22 cellular contexts compared by ENCODE assay signal in the genomic region with DNA sequence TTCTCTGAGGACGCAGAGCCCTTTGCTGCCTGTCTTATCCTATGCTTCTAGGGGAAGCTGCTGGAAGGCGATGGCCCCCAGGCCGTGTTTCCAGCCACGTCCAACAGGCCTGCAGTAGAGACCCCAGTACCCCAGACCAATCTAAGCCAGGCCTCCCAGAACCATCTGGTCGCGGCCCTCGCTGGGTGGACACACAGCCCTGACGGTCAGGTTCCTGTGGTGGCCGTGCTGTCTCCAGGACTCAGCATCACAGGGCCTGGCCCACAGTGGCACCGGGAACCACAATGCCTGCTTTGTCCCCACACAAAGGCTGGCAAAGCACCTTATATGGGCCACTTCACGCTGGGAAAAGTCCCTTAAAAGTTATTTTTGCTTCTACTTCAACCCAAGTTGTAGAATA. TPM values are rescaled to one million over a fixed set of nuclear protein-coding genes. Genes with fewer than 3 reads are reported as not detected.
DNase-seq lines count a peak whose midpoint lies in the region; ATAC-seq, FAIRE-seq and TF ChIP-seq lines count a peak whose summit lies in the region.
"Had no signal": no experiment of that assay in that cellular context is flagged by ENCODE, and none has a peak within 500 bp of the region (broad histone marks: within the 10 kb centered on the region; RNA-seq: fewer than 3 reads in every experiment).

No MANE protein-coding gene starts in this region.

- TSS peak; percentile 18 for BruUV-seq in GM12878 (replicated peaks; lab: Mats Ljungman, UMichigan)

- no peak for TF ChIP-seq POLR2A in GM12878 (IDR thresholded peaks at IDR 0.05; ENCODE audit: low read depth, low read length)

- H4K20me1 ChIP-seq in H9 (ENCODE audit: control insufficient read depth, insufficient read depth, insufficient read length): peaks cover 2% of the 10 kb centered on the region
- no peaks in the 10 kb centered on the region for H4K20me1 ChIP-seq in GM12878 (ENCODE audit: control insufficient read depth, insufficient read depth)

- H4K5ac ChIP-seq in H9 (ENCODE audit: insufficient read length, low read depth, low read length): no peak overlapping the region

- no peak overlapping the region for H2BK20ac ChIP-seq in H9 (ENCODE audit: low read depth, low read length, poor library complexity, severe bottlenecking)

- H3K27ac Mint-ChIP-seq in CD4-positive, CD25-positive, alpha-beta regulatory T cell: peak overlapping the region in 2 of 3 donors; percentile 89 to 98
- H3K27ac Mint-ChIP-seq in H9: peak overlapping the region; percentile 44 to 94 (median 70); a peak in 3 of 7 replicates
- H3K27ac Mint-ChIP-seq: memory B cell, neural progenitor cell had no signal

- peaks cover 36% of the 10 kb centered on the region for H3K36me3 Mint-ChIP-seq in CD4-positive, CD25-positive, alpha-beta regulatory T cell
- H3K36me3 Mint-ChIP-seq in H9 (ENCODE audit: insufficient read depth in 1 of 3, low read depth in 3 of 3): peaks cover 13 to 35% (median 31%) of the 10 kb centered on the region in 3 experiments

- peaks cover 81% of the 10 kb centered on the region for H3K4me1 ChIP-seq in CD4-positive, CD25-positive, alpha-beta regulatory T cell (ENCODE audit: control insufficient read depth, insufficient read depth, low read length, poor library complexity, severe bottlenecking)
- H3K4me1 ChIP-seq in H9 (ENCODE audit: insufficient read depth, low read length) (0 out of 2 replicates have a peak, but pooled peaks cover 2% of the 10 kb centered on the region), GM12878 (ENCODE audit: control insufficient read depth, insufficient read depth, low read length) (peaks cover 12% of the 10 kb centered on the region), mucosa of descending colon (ENCODE audit: low read depth) (peaks cover 6% of the 10 kb centered on the region)
- H3K4me1 ChIP-seq: neural progenitor cell, right lobe of liver had no signal

- no peak overlapping the region for H2BK5ac ChIP-seq in H9 (ENCODE audit: insufficient read length, low read length)

- H4K8ac ChIP-seq in H9 (replicated peaks; ENCODE audit: insufficient read length, low read depth, low read length): no peak overlapping the region

- TF ChIP-seq EP300 in GM12878 (IDR thresholded peaks at IDR 0.05; ENCODE audit: borderline replicate concordance in 1 of 2, control insufficient read depth in 1 of 2, low read depth in 2 of 2, low read length in 2 of 2): no peak

- no peaks in the 10 kb centered on the region for H3K27me3 ChIP-seq in CD4-positive, CD25-positive, alpha-beta regulatory T cell (ENCODE audit: control insufficient read depth, insufficient read depth, low read length)
- H3K27me3 ChIP-seq in H9 (ENCODE audit: insufficient read depth, low read length) (no peaks in the 10 kb centered on the region), GM12878 (replicated peaks in 1 of 2; ENCODE audit: control insufficient read depth in 2 of 2, insufficient read depth in 2 of 2, low read length in 1 of 2) (no peaks in the 10 kb centered on the region)
- H3K27me3 ChIP-seq: neural progenitor cell, right lobe of liver, thyroid gland had no signal

- H3K23ac ChIP-seq in H9 (ENCODE audit: insufficient read length, low read depth, low read length): no peak overlapping the region

- H3K4me3 ChIP-seq in CD4-positive, CD25-positive, alpha-beta regulatory T cell (ENCODE audit: low read depth, low read length): no peak overlapping the region
- H3K4me3 ChIP-seq in GM12878 (no peak overlapping the region), mucosa of descending colon (no peak overlapping the region)
- H3K4me3 ChIP-seq: GM23338, neural progenitor cell, right lobe of liver, thyroid gland had no signal

- no peak overlapping the region for H2BK120ac ChIP-seq in H9 (ENCODE audit: low read depth, low read length, poor library complexity, severe bottlenecking)

- no peak for DNase-seq in CD4-positive, CD25-positive, alpha-beta regulatory T cell
- DNase-seq in H9 (no peak), GM12878 (ENCODE audit: low read depth, low spot score) (no peak), mucosa of descending colon (peak in 2 of 3 donors; percentile 10 to 40), NCI-H524 treated with DMSO at 0.1 percent for 48 hours (lab: John Stamatoyannopoulos, UW) (no peak), NCI-H1092 treated with DMSO at 0.1 percent for 48 hours (lab: John Stamatoyannopoulos, UW) (no peak)
- DNase-seq: activated CD8-positive, alpha-beta memory T cell treated with anti-CD3 and anti-CD28 coated beads, Interleukin-2, amount 50 U/mL, for 48 hours; amniotic stem cell; foreskin melanocyte; KBM-7; NCI-H774; right lobe of liver; stimulated activated CD4-positive, alpha-beta T cell treated with anti-CD3 and anti-CD28 coated beads, Interleukin-2, amount 100 ng/mL, for 24 hours; thyroid gland had no signal

- no peak overlapping the region for H2BK15ac ChIP-seq in H9 (ENCODE audit: low read depth, low read length)

- peak overlapping the region; percentile 38 for H3K27ac ChIP-seq in CD4-positive, CD25-positive, alpha-beta regulatory T cell (ENCODE audit: insufficient read depth, low read length, poor library complexity, severe bottlenecking)
- H3K27ac ChIP-seq in H9 (ENCODE audit: insufficient read length, low read depth, low read length) (no peak overlapping the region), GM12878 (ENCODE audit: control insufficient read depth, insufficient read depth) (no peak overlapping the region)
- H3K27ac ChIP-seq: neural progenitor cell, right lobe of liver, thyroid gland, VCaP had no signal

- H3K23me2 ChIP-seq in H9 (ENCODE audit: insufficient read length, low read depth, low read length, poor library complexity, severe bottlenecking): no peaks in the 10 kb centered on the region

- CTCF ChIA-PET in GM12878 (lab: Yijun Ruan, JAX): interaction anchor here (1.4 kb wide), 1 partner anchor 42 kb away, joined by 3 read pairs; no protein-coding TSS in a partner anchor

- H3K9me3 Mint-ChIP-seq in CD4-positive, CD25-positive, alpha-beta regulatory T cell: no peaks in the 10 kb centered on the region
- no peaks in the 10 kb centered on the region for H3K9me3 Mint-ChIP-seq in H9
- H3K9me3 Mint-ChIP-seq: GM23338, memory B cell, neural progenitor cell had no signal

- H3K79me1 ChIP-seq in H9 (ENCODE audit: insufficient read depth, low read depth, low read length, poor library complexity, severe bottlenecking): no peaks in the 10 kb centered on the region

- H4K91ac ChIP-seq in H9 (ENCODE audit: insufficient read length, low read depth, low read length): no peak overlapping the region

- peaks cover 55% of the 10 kb centered on the region for H3K36me3 ChIP-seq in CD4-positive, CD25-positive, alpha-beta regulatory T cell (ENCODE audit: control insufficient read depth, insufficient read depth, low read length)
- H3K36me3 ChIP-seq in GM12878 (ENCODE audit: control insufficient read depth in 2 of 2, insufficient read depth in 2 of 2, low read length in 1 of 2) (peaks cover 34 to 36% of the 10 kb centered on the region in 2 experiments), mucosa of descending colon (ENCODE audit: low read depth) (no peaks in the 10 kb centered on the region)
- H3K36me3 ChIP-seq: neural progenitor cell, right lobe of liver had no signal

- no peak overlapping the region for H2BK12ac ChIP-seq in H9 (ENCODE audit: insufficient read length, low read depth, low read length)

- intact Hi-C loops in GM12878 (cut with micrococcal nuclease; ENCODE audit: unreplicated experiment): no loop called here
- intact Hi-C loops in mucosa of descending colon (cut with DNase I, micrococcal nuclease): no loop called here

- H3K4me2 ChIP-seq in H9 (ENCODE audit: insufficient read depth, insufficient read length, low read length) (no peak overlapping the region), GM12878 (ENCODE audit: control insufficient read depth, insufficient read depth) (no peak overlapping the region)
- H3K4me2 ChIP-seq: GM23338, neural progenitor cell had no signal

- WGBS in H9 (ENCODE audit: extremely low coverage, insufficient read length, low lambda C conversion rate): no CpG with 5 or more reads among the region's 11 CpGs
- 89% methylated on average over 10 of the region's 11 CpGs for WGBS in GM12878 (ENCODE audit: insufficient coverage, insufficient replicate concordance, low lambda C conversion rate, missing lambda C conversion rate)

- no peak for FAIRE-seq in GM12878 (lab: Jason Lieb, UNC)
- FAIRE-seq: RCC 7860 had no signal

- ATAC-seq in CD4-positive, CD25-positive, alpha-beta regulatory T cell (ENCODE audit: low read depth in 2 of 2): no peak
- ATAC-seq in GM12878: no peak
- no peak for ATAC-seq in mucosa of descending colon
- ATAC-seq in GM18861 (IDR thresholded peaks at IDR 0.05; ENCODE audit: unreplicated experiment): no peak
- ATAC-seq in GM18867 (IDR thresholded peaks at IDR 0.05; ENCODE audit: unreplicated experiment): no peak
- ATAC-seq: GM23338, SK-N-SH treated with all-trans-retinoic acid at 6 μM for 48 hours had no signal

- H3K9ac ChIP-seq in H9 (ENCODE audit: extremely low read depth, insufficient read length, low read length): no peak overlapping the region
- H3K9ac ChIP-seq in GM12878 (ENCODE audit: control insufficient read depth, insufficient read depth, low read length): no peak overlapping the region
- H3K9ac ChIP-seq: neural progenitor cell had no signal

- H3K79me2 ChIP-seq in H9 (ENCODE audit: insufficient read depth, low read length) (peaks cover 4% of the 10 kb centered on the region; the same call in 1 of the 2 replicates), GM12878 (ENCODE audit: control insufficient read depth, insufficient read depth, low read length) (peaks cover 32% of the 10 kb centered on the region)

- no peaks in the 10 kb centered on the region for H3K27me3 Mint-ChIP-seq in CD4-positive, CD25-positive, alpha-beta regulatory T cell
- H3K27me3 Mint-ChIP-seq in H9 (ENCODE audit: low read depth): no peaks in the 10 kb centered on the region
- H3K27me3 Mint-ChIP-seq: memory B cell had no signal

- POLR2A ChIA-PET in GM12878 (lab: Charles Lee): interaction anchor here (0.8 kb wide), 1 partner anchor 16 kb away, joined by 3 read pairs; no protein-coding TSS in a partner anchor

- peak overlapping the region; percentile 9 to 75 (median 54) for H3K4me3 Mint-ChIP-seq in CD4-positive, CD25-positive, alpha-beta regulatory T cell
- H3K4me3 Mint-ChIP-seq in H9: no peak overlapping the region
- H3K4me3 Mint-ChIP-seq: GM23338, memory B cell, neural progenitor cell had no signal

- no peak overlapping the region for H3K56ac ChIP-seq in H9 (ENCODE audit: insufficient read length, low read depth, low read length)

- no peaks in the 10 kb centered on the region for H3K9me3 ChIP-seq in CD4-positive, CD25-positive, alpha-beta regulatory T cell (ENCODE audit: control insufficient read depth in 2 of 2, low read length in 2 of 2)
- H3K9me3 ChIP-seq in H9 (ENCODE audit: control insufficient read depth, low read depth, low read length) (no peaks in the 10 kb centered on the region), GM12878 (replicated peaks; ENCODE audit: control insufficient read depth, insufficient read depth, low read length) (no peaks in the 10 kb centered on the region), mucosa of descending colon (no peaks in the 10 kb centered on the region)
- H3K9me3 ChIP-seq: right lobe of liver, thyroid gland had no signal

- H2AK5ac ChIP-seq in H9 (ENCODE audit: insufficient read length, low read length): no peak overlapping the region

- in situ Hi-C loops in GM12878 (cut with MboI): no loop called here

- no peak for TF ChIP-seq RAD21 in GM12878 (IDR thresholded peaks at IDR 0.05; ENCODE audit: insufficient read depth, low read depth, low read length)

- H3T11ph ChIP-seq in H9 (ENCODE audit: low read length): no peak overlapping the region

- SMC1A ChIA-PET in GM12878 (lab: Charles Lee; ENCODE audit: uncharacterized antibody, unreplicated experiment): interaction anchor here (0.9 kb wide), 1 partner anchor 9 kb away, joined by 4 read pairs; no protein-coding TSS in a partner anchor

- RAD21 ChIA-PET in GM12878 (lab: Charles Lee; ENCODE audit: unreplicated experiment): interaction anchor here (0.6 to 2.4 kb wide), 2 partner anchors 44 to 95 kb away, joined by 3 to 8 read pairs; no protein-coding TSS in a partner anchor

- TF ChIP-seq CTCF in H9 (conservative IDR thresholded peaks at IDR 0.05) (no peak), GM12878 (IDR thresholded peaks at IDR 0.05 in 2 of 3, conservative IDR thresholded peaks at IDR 0.05 in 1 of 3; ENCODE audit: control insufficient read depth in 2 of 3, extremely low read depth in 1 of 3, insufficient read depth in 1 of 3, low read depth in 3 of 3, low read length in 3 of 3) (no peak), mucosa of descending colon (IDR thresholded peaks at IDR 0.05) (no peak)

- H2AFZ ChIP-seq in H9 (ENCODE audit: low read length) (no peak overlapping the region), GM12878 (ENCODE audit: control insufficient read depth, low read depth, low read length) (no peak overlapping the region)
- H2AFZ ChIP-seq: GM23338, neural progenitor cell had no signal

- H3K18ac ChIP-seq in H9 (ENCODE audit: insufficient read length, low read depth, low read length): no peak overlapping the region

- no peak overlapping the region for H3K4ac ChIP-seq in H9 (ENCODE audit: low read depth, low read length)

- peaks cover 23 to 98% (median 73%) of the 10 kb centered on the region in 4 donors for H3K4me1 Mint-ChIP-seq in CD4-positive, CD25-positive, alpha-beta regulatory T cell
- H3K4me1 Mint-ChIP-seq in H9: peaks cover 7 to 15% of the 10 kb centered on the region in 2 experiments

- H3K14ac ChIP-seq in H9 (ENCODE audit: insufficient read depth, low read length): no peak overlapping the region; the same call in 1 of the 2 replicates

RNA-seq across cellular contexts. Expression of a gene that starts 44.5 kb away (rescaled TPM):
- total RNA-seq in CD4-positive, CD25-positive, alpha-beta regulatory T cell: 480 TPM
- polyA plus RNA-seq in CD4-positive, CD25-positive, alpha-beta regulatory T cell: 100 to 1,000 TPM in 1 of 4 donors, 10 to 100 TPM in 3; 67.5 to 108 (median 90.2) TPM
- total RNA-seq in H9 (2021): 41.8 and 47.2 TPM in 2 replicates
- total RNA-seq in GM12878 (2013; cell fraction: nucleolus; rRNA removed): 179 and 180 TPM in 2 replicates
- 42.2 and 49.8 TPM in 2 replicates for total RNA-seq in GM12878 (2014; rRNA removed)
- total RNA-seq in GM12878 (2014; rRNA removed; fragmentation: Illumina TruSeq; extraction: Trizol): 34.9 and 40.6 TPM in 2 replicates
- total RNA-seq in GM12878 (2021): 120 and 136 TPM in 2 replicates
- 38.6 TPM for polyA plus RNA-seq in GM12878 (2011; ENCODE audit: low read depth)
- 24.7 and 30.8 TPM in 2 replicates for polyA plus RNA-seq in GM12878 (2011; rRNA removed)
- polyA plus RNA-seq in GM12878 (2011; cell fraction: cytosol; rRNA removed): 36.3 and 42.2 TPM in 2 replicates
- 273 and 286 TPM in 2 replicates for polyA plus RNA-seq in GM12878 (2011; cell fraction: nucleus; rRNA removed)
- 68.5 and 75.6 TPM in 2 replicates for polyA plus RNA-seq in GM12878 (2012)
- 31.9 and 57.1 TPM in 2 replicates for polyA plus RNA-seq in GM12878 (2014; fragmentation: Illumina TruSeq; extraction: Trizol)
- polyA plus RNA-seq in GM12878 (2014; fragmentation: Nextera tagmentation; extraction: Ambion mirVana): 10 to 100 TPM; 15.1 to 22.7 TPM
- 55.0 and 64.8 TPM in 2 replicates for polyA plus RNA-seq in GM12878 (2014; rRNA removed)
- polyA plus RNA-seq in GM12878 (2016; fragmentation: Nextera tagmentation; extraction: Ambion mirVana): 10 to 100 TPM; 35.1 to 44.1 TPM
- 35.0 and 57.4 TPM in 2 replicates for polyA minus RNA-seq in GM12878 (2011; rRNA and poly(A)+ RNA removed)
- polyA minus RNA-seq in GM12878 (2011; cell fraction: cytosol; rRNA and poly(A)+ RNA removed): 40.2 and 46.0 TPM in 2 replicates
- 77.4 and 123 TPM in 2 replicates for polyA minus RNA-seq in GM12878 (2011; cell fraction: nucleus; rRNA and poly(A)+ RNA removed)
- total RNA-seq in mucosa of descending colon: 10 to 100 TPM; 20.9 to 26.9 (median 23.1) TPM

Comparison
In these comparisons a context has a peak if more than half of its experiments do, and no peak if none do; other contexts are left out.
1. DNase-seq: peak in mucosa of descending colon (2 of 3); none in CD4-positive, CD25-positive, alpha-beta regulatory T cell (0 of 3), H9 (single experiment), GM12878 (single experiment), NCI-H524 treated with DMSO at 0.1 percent for 48 hours (single experiment) and NCI-H1092 treated with DMSO at 0.1 percent for 48 hours (single experiment).
2. H3K4me3 Mint-ChIP-seq: peak in CD4-positive, CD25-positive, alpha-beta regulatory T cell (4 of 4); none in H9 (0 of 2).